ENCODE assay signal across 1 cellular context in genomic region chr2:181891966-181892794, GRCh38.
A peak's percentile ranks its signal among the peaks of the same experiment; 100 is the strongest.
TF ChIP-seq lines count a peak whose summit lies in the region.

No MANE protein-coding gene starts in this region.

TF ChIP-seq in K562, 482 proteins besides CTCF, POLR2A, EP300 and RAD21 (continued from another document and continues in another):
- TF ChIP-seq BCL6 (CRISPR knock-in tag; IDR thresholded peaks at IDR 0.05): no peak
- TF ChIP-seq ZNF282 (CRISPR knock-in tag; IDR thresholded peaks at IDR 0.05): no peak; the same call in 1 of the 2 replicates
- TF ChIP-seq PBX2 (CRISPR knock-in tag; IDR thresholded peaks at IDR 0.05; ENCODE audit: low read depth): no peak
- no peak for TF ChIP-seq PBX2 (tag; conservative IDR thresholded peaks at IDR 0.05; ENCODE audit: low read depth)
- TF ChIP-seq EP400 (IDR thresholded peaks at IDR 0.05): peak; percentile 78
- no peak for TF ChIP-seq HSF4 (CRISPR knock-in tag; IDR thresholded peaks at IDR 0.05; ENCODE audit: borderline replicate concordance)
- TF ChIP-seq LCOR (CRISPR knock-in tag; IDR thresholded peaks at IDR 0.05): peak; percentile 47; the same call in 1 of the 2 replicates
- TF ChIP-seq PHB2 (IDR thresholded peaks at IDR 0.05; ENCODE audit: low read depth): no peak
- no peak for TF ChIP-seq WHSC1 (IDR thresholded peaks at IDR 0.05; ENCODE audit: low read length)
- TF ChIP-seq SAFB2 (IDR thresholded peaks at IDR 0.05; ENCODE audit: borderline replicate concordance, low read depth, low read length, severe bottlenecking): no peak
- no peak for TF ChIP-seq DLX4 (CRISPR knock-in tag; IDR thresholded peaks at IDR 0.05)
- no peak for TF ChIP-seq ELF4 (CRISPR knock-in tag; IDR thresholded peaks at IDR 0.05)
- no peak for TF ChIP-seq ZZZ3 (IDR thresholded peaks at IDR 0.05)
- TF ChIP-seq ZFP1 (CRISPR knock-in tag; IDR thresholded peaks at IDR 0.05): no peak
- TF ChIP-seq TAF9B (IDR thresholded peaks at IDR 0.05; ENCODE audit: partially characterized antibody): peak; percentile 48
- TF ChIP-seq THAP7 (CRISPR knock-in tag; IDR thresholded peaks at IDR 0.05): 0 out of 2 replicates have a peak, but pooled peaks have one; percentile 43
- TF ChIP-seq BMI1 (IDR thresholded peaks at IDR 0.05; ENCODE audit: low read length): no peak
- 0 out of 2 replicates have a peak, but pooled peaks have one; percentile 84 for TF ChIP-seq ZNF12 (CRISPR knock-in tag; IDR thresholded peaks at IDR 0.05)
- no peak for TF ChIP-seq MBD1 (CRISPR knock-in tag; IDR thresholded peaks at IDR 0.05)
- TF ChIP-seq RBM22 (IDR thresholded peaks at IDR 0.05; ENCODE audit: low read depth, low read length, poor library complexity, severe bottlenecking): peak; percentile 81
- TF ChIP-seq DDX20 (tag; IDR thresholded peaks at IDR 0.05; ENCODE audit: low read depth): no peak
- no peak for TF ChIP-seq ZNF589 (CRISPR knock-in tag; IDR thresholded peaks at IDR 0.05; ENCODE audit: low read depth)
- TF ChIP-seq BACH1 (tag; IDR thresholded peaks at IDR 0.05): no peak
- TF ChIP-seq ZNF551 (CRISPR knock-in tag; IDR thresholded peaks at IDR 0.05): no peak
- 0 out of 2 replicates have a peak, but pooled peaks have one; percentile 28 for TF ChIP-seq NKRF (IDR thresholded peaks at IDR 0.05; ENCODE audit: borderline replicate concordance)
- TF ChIP-seq MYNN (IDR thresholded peaks at IDR 0.05): peak; percentile 46; the same call in 1 of the 2 replicates
- no peak for TF ChIP-seq MYNN (CRISPR knock-in tag; IDR thresholded peaks at IDR 0.05)
- TF ChIP-seq ZNF512 (tag; IDR thresholded peaks at IDR 0.05): no peak
- TF ChIP-seq MAFK (IDR thresholded peaks at IDR 0.05; ENCODE audit: low read length): 0 out of 2 replicates have a peak, but pooled peaks have one; percentile 2
- no peak for TF ChIP-seq CBX8 (IDR thresholded peaks at IDR 0.05; ENCODE audit: borderline replicate concordance, extremely low read depth, low read depth, low read length, poor library complexity, severe bottlenecking)
- no peak for TF ChIP-seq ID3 (CRISPR knock-in tag; IDR thresholded peaks at IDR 0.05)
- peak; percentile 59; the same call in 1 of the 2 replicates for TF ChIP-seq ID3 (tag; IDR thresholded peaks at IDR 0.05)
- peak; percentile 98 for TF ChIP-seq MGA (IDR thresholded peaks at IDR 0.05)
- no peak for TF ChIP-seq ZNF778 (CRISPR knock-in tag; IDR thresholded peaks at IDR 0.05)
- TF ChIP-seq HEY1 (CRISPR knock-in tag; IDR thresholded peaks at IDR 0.05; ENCODE audit: borderline replicate concordance): no peak
- no peak for TF ChIP-seq ZNF41 (CRISPR knock-in tag; conservative IDR thresholded peaks at IDR 0.05)
- TF ChIP-seq GABPB2 (CRISPR knock-in tag; conservative IDR thresholded peaks at IDR 0.05): no peak
- TF ChIP-seq SUPT5H (IDR thresholded peaks at IDR 0.05): peak; percentile 64
- TF ChIP-seq ZNF3 (CRISPR knock-in tag; IDR thresholded peaks at IDR 0.05): no peak
- no peak for TF ChIP-seq POLR3G (IDR thresholded peaks at IDR 0.05; ENCODE audit: extremely low read depth, insufficient read length, insufficient replicate concordance)
- no peak for TF ChIP-seq ZFP36 (IDR thresholded peaks at IDR 0.05; ENCODE audit: low read depth, low read length, partially characterized antibody)
- TF ChIP-seq FIP1L1 (IDR thresholded peaks at IDR 0.05; ENCODE audit: low read depth, low read length, poor library complexity, severe bottlenecking): peak; percentile 58
- no peak for TF ChIP-seq NR2F6 (CRISPR knock-in tag; IDR thresholded peaks at IDR 0.05)
- no peak for TF ChIP-seq SMARCC2 (IDR thresholded peaks at IDR 0.05; ENCODE audit: low read depth)
- TF ChIP-seq CHCHD3 (CRISPR knock-in tag; IDR thresholded peaks at IDR 0.05): no peak
- no peak for TF ChIP-seq ZNF77 (CRISPR knock-in tag; IDR thresholded peaks at IDR 0.05)
